8 cellular contexts compared by ENCODE assay signal in the genomic region with DNA sequence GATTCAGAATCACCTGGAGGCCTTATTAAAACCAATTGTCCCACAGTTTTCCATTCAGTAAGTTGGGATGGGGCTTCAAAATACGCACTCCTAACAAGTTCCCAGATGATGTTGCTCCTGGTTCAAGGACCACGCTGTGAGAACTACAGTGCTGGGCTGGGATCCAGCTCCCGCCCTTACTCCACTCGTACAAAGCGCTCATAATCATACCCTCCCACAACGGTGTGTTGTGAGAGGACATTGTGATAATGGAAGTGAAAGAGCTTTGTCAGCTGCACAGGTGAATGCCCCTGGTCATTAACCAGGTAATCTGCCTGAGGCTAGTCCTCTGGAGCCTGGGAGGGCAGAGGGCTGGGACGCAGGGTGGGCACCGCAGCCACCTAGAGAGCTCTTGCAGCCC. TPM values are rescaled to one million over a fixed set of nuclear protein-coding genes. Genes with fewer than 3 reads are reported as not detected.
DNase-seq lines count a peak whose midpoint lies in the region; ATAC-seq and TF ChIP-seq lines count a peak whose summit lies in the region.

No MANE protein-coding gene starts in this region.

- no peaks in the 10 kb centered on the region for H3K9me3 Mint-ChIP-seq in CD4-positive, alpha-beta memory T cell
- H3K9me3 Mint-ChIP-seq in nephron: no peaks in the 10 kb centered on the region

- CTCF ChIA-PET in CD4-positive, alpha-beta memory T cell (lab: Charles Lee; ENCODE audit: partially characterized antibody): interaction anchor here (0.8 to 22.2 kb wide), 8 partner anchors 6 to 539 kb away, joined by 3 to 699 read pairs (median 16); no protein-coding TSS in a partner anchor
- CTCF ChIA-PET in mammary epithelial cell (lab: Charles Lee; ENCODE audit: low non-redundant PET): interaction anchor here (0.6 kb wide), 1 partner anchor 348 kb away, joined by 3 read pairs; no protein-coding TSS in a partner anchor

- BruUV-seq in mammary epithelial cell (replicated peaks; lab: Mats Ljungman, UMichigan): TSS peak; percentile 49

- H3K4me2 ChIP-seq in mammary epithelial cell (ENCODE audit: insufficient read depth, low read depth, low read length): peak overlapping the region; percentile 84

- H3K27ac Mint-ChIP-seq in CD4-positive, alpha-beta memory T cell: peak overlapping the region in 6 of 7 donors; percentile 22 to 96 (median 94)
- H3K27ac Mint-ChIP-seq in nephron: peak overlapping the region; percentile 78 to 96 (median 93)

- peak overlapping the region in 6 of 8 donors; percentile 52 to 94 (median 91) for H3K4me3 Mint-ChIP-seq in CD4-positive, alpha-beta memory T cell
- peak overlapping the region in 2 of 3 experiments; percentile 41 to 76 for H3K4me3 Mint-ChIP-seq in nephron

- H3K36me3 Mint-ChIP-seq in CD4-positive, alpha-beta memory T cell: peaks cover 0 to 16% of the 10 kb centered on the region in 2 donors
- H3K36me3 Mint-ChIP-seq in nephron (ENCODE audit: low read depth): no peaks in the 10 kb centered on the region

- H3K79me2 ChIP-seq in mammary epithelial cell (ENCODE audit: insufficient read depth, low read length): peaks cover 32% of the 10 kb centered on the region

- H3K4me3 ChIP-seq in CD4-positive, alpha-beta memory T cell (ENCODE audit: low read length in 2 of 2): no peak overlapping the region
- peak overlapping the region in 1 of 3 experiments; percentile 25 for H3K4me3 ChIP-seq in mammary epithelial cell (replicated peaks in 1 of 3; ENCODE audit: insufficient read depth in 1 of 3, low read depth in 2 of 3, low read length in 3 of 3)

- H3K27me3 ChIP-seq in CD4-positive, alpha-beta memory T cell (ENCODE audit: insufficient read depth, low read length): no peaks in the 10 kb centered on the region
- no peaks in the 10 kb centered on the region for H3K27me3 ChIP-seq in mammary epithelial cell (ENCODE audit: insufficient read depth, low read length)

- peaks cover 47% of the 10 kb centered on the region for H3K4me1 ChIP-seq in CD4-positive, alpha-beta memory T cell (ENCODE audit: insufficient read depth, low read length)
- H3K4me1 ChIP-seq in mammary epithelial cell (ENCODE audit: insufficient read depth, low read length): peaks cover 82% of the 10 kb centered on the region

- H3K27me3 Mint-ChIP-seq in CD4-positive, alpha-beta memory T cell: no peaks in the 10 kb centered on the region
- peaks cover 12% of the 10 kb centered on the region for H3K27me3 Mint-ChIP-seq in nephron (ENCODE audit: low read depth)

- H3K36me3 ChIP-seq in CD4-positive, alpha-beta memory T cell (ENCODE audit: insufficient read depth, low read length): no peaks in the 10 kb centered on the region
- no peaks in the 10 kb centered on the region for H3K36me3 ChIP-seq in mammary epithelial cell (ENCODE audit: insufficient read depth, low read length)

- no peak for ATAC-seq in activated CD4-positive, CD25-positive, alpha-beta regulatory T cell treated with anti-CD3 and anti-CD28 coated beads, Interleukin-2, amount 50 U/mL, for 24 hours
- ATAC-seq in GM18511 (IDR thresholded peaks at IDR 0.05; ENCODE audit: unreplicated experiment) (no peak), GM21526 (IDR thresholded peaks at IDR 0.05; ENCODE audit: low FRiP score, unreplicated experiment) (no peak), GM21529 (IDR thresholded peaks at IDR 0.05; ENCODE audit: unreplicated experiment) (no peak)

- H3K9me3 ChIP-seq in CD4-positive, alpha-beta memory T cell (ENCODE audit: control insufficient read depth in 1 of 2, low read length in 2 of 2): no peaks in the 10 kb centered on the region
- H3K9me3 ChIP-seq in mammary epithelial cell (replicated peaks; ENCODE audit: insufficient read depth, low read length): no peaks in the 10 kb centered on the region

- 1% methylated on average over 8 of the region's 8 CpGs for WGBS in mammary epithelial cell (ENCODE audit: low coverage, missing lambda C conversion rate)

- no peaks in the 10 kb centered on the region for H4K20me1 ChIP-seq in mammary epithelial cell (ENCODE audit: insufficient read depth, low read length)

- intact Hi-C loops in CD4-positive, alpha-beta memory T cell (cut with micrococcal nuclease): loop anchor here (10.0 kb wide), 2 partner anchors 581 to 781 kb away; partner anchors contain the start of gene PRDM11
- intact Hi-C loops in mammary epithelial cell (cut with micrococcal nuclease): loop anchor here (2.0 to 10.0 kb wide), 3 partner anchors 25 to 541 kb away; partner anchors contain the start of gene TSPAN18

- TF ChIP-seq CTCF in mammary epithelial cell (conservative IDR thresholded peaks at IDR 0.05 in 1 of 2, IDR thresholded peaks at IDR 0.05 in 1 of 2; ENCODE audit: extremely low read depth in 1 of 2, insufficient read depth in 1 of 2, low read depth in 1 of 2, low read length in 2 of 2): no peak
- TF ChIP-seq CTCF in nephron (IDR thresholded peaks at IDR 0.05; ENCODE audit: unreplicated experiment in 3 of 3): no peak

- H2AFZ ChIP-seq in mammary epithelial cell (ENCODE audit: low read depth, low read length): peak overlapping the region; percentile 55

- H3K4me1 Mint-ChIP-seq in CD4-positive, alpha-beta memory T cell: peaks cover 34 to 88% (median 54%) of the 10 kb centered on the region in 4 donors
- peaks cover 46% of the 10 kb centered on the region for H3K4me1 Mint-ChIP-seq in nephron

- DNase-seq in CD4-positive, alpha-beta memory T cell: no peak
- DNase-seq in NCI-H2081 (lab: John Stamatoyannopoulos, UW) (peak; percentile 69 to 88), mammary epithelial cell (peak; percentile 71)

- POLR2A ChIA-PET in CD4-positive, alpha-beta memory T cell (lab: Charles Lee; ENCODE audit: partially characterized antibody): interaction anchor here (4.4 to 18.5 kb wide), 4 partner anchors 10 to 50 kb away, joined by 19 to 397 read pairs (median 154); no protein-coding TSS in a partner anchor

- H3K27ac ChIP-seq in CD4-positive, alpha-beta memory T cell (ENCODE audit: low read depth, low read length): peak overlapping the region; percentile 82
- H3K27ac ChIP-seq in mammary epithelial cell (ENCODE audit: insufficient read depth, low read depth, low read length): peak overlapping the region; percentile 95

- in situ Hi-C loops in mammary epithelial cell (cut with MboI; ENCODE audit: low sequenced_read_pairs in 2 of 2): loop anchor here (5.0 kb wide), 1 partner anchor 48 kb away; no protein-coding TSS in a partner anchor

- dilution Hi-C loops in mammary epithelial cell (cut with HindIII; ENCODE audit: low sequenced_read_pairs): no loop called here

- peak overlapping the region; percentile 88 for H3K9ac ChIP-seq in mammary epithelial cell (ENCODE audit: insufficient read depth, low read length)

RNA-seq across cellular contexts. Expression of gene CD82, which starts 1.3 kb away (rescaled TPM):
- total RNA-seq in CD4-positive, alpha-beta memory T cell: 100 to 1,000 TPM; 130 to 133 TPM
- 100 to 1,000 TPM; 250 to 260 TPM for polyA plus RNA-seq in CD4-positive, alpha-beta memory T cell
- 100 to 1,000 TPM in 1 of 2 donors, 10 to 100 TPM in 1; 38.8 to 309 TPM for total RNA-seq in mammary epithelial cell
- polyA plus RNA-seq in mammary epithelial cell: 232 TPM
- 109 TPM for polyA minus RNA-seq in mammary epithelial cell

Comparison
In these comparisons a context has a peak if more than half of its experiments do, and no peak if none do; other contexts are left out.
1. DNase-seq: peak in NCI-H2081 (2 of 2) and mammary epithelial cell (single experiment); none in CD4-positive, alpha-beta memory T cell (0 of 5).